ENCODE assay signal across 8 cellular contexts in genomic region chr19:7681336-7682174, GRCh38. TPM values are rescaled to one million over a fixed set of nuclear protein-coding genes. Genes with fewer than 3 reads are reported as not detected.
DNase-seq lines count a peak whose midpoint lies in the region; ATAC-seq and TF ChIP-seq lines count a peak whose summit lies in the region.

No MANE protein-coding gene starts in this region.

- H3K27me3 Mint-ChIP-seq in T-helper 17 cell = peaks cover 12% of the 10 kb centered on the region

- H3K4me1 ChIP-seq in right cardiac atrium (ENCODE audit: control insufficient read depth, insufficient read depth, low read length) (no peaks in the 10 kb centered on the region), urinary bladder (ENCODE audit: insufficient read depth) (no peaks in the 10 kb centered on the region)

- DNase-seq in GM10248 (ENCODE audit: extremely low spot score) (peak; percentile 87), T-helper 17 cell (peak; percentile 63 to 76 (median 68)), anterior cingulate cortex (lab: John Stamatoyannopoulos, UW) (peak in 54 of 58 donors; percentile 6 to 82 (median 48)), right cardiac atrium (peak; percentile 77 to 88 (median 88)), pulmonary artery endothelial cell (ENCODE audit: low read depth, low spot score) (peak; percentile 22), DMS79 (lab: John Stamatoyannopoulos, UW) (no peak)

- H3K27ac ChIP-seq in right cardiac atrium (ENCODE audit: low read length) (no peak overlapping the region), urinary bladder (ENCODE audit: low read depth) (no peak overlapping the region)

- no peaks in the 10 kb centered on the region for H3K27me3 ChIP-seq in right cardiac atrium (ENCODE audit: control insufficient read depth, insufficient read depth)

- H3K4me3 ChIP-seq in right cardiac atrium (ENCODE audit: low read length) (peak overlapping the region; percentile 92), urinary bladder (ENCODE audit: low read depth, low read length) (peak overlapping the region; percentile 95)

- H3K4me3 Mint-ChIP-seq in T-helper 17 cell = peak overlapping the region; percentile 95

- intact Hi-C loops in right cardiac atrium (cut with DNase I) = loop anchor here in 2 of 4 donors (2.0 to 10.0 kb wide), 4 partner anchors 27 to 327 kb away; no protein-coding TSS in a partner anchor

- TF ChIP-seq CTCF in GM10248 (IDR thresholded peaks at IDR 0.05; ENCODE audit: control extremely low read depth, extremely low read depth, low read depth, missing control alignments) = peak; percentile 71

- peak; percentile 9; the same call in 1 of the 2 replicates for TF ChIP-seq RAD21 in Ishikawa (IDR thresholded peaks at IDR 0.05; ENCODE audit: low read depth)

- H3K36me3 ChIP-seq in urinary bladder (ENCODE audit: insufficient read depth) = no peaks in the 10 kb centered on the region

- POLR2A ChIA-PET in GM10248 (lab: Yijun Ruan, JAX) = interaction anchor here (0.6 kb wide), 1 partner anchor 14 kb away, joined by 4 read pairs; no protein-coding TSS in a partner anchor

- ATAC-seq in T-helper 17 cell (peak; percentile 64), right cardiac atrium (peak; percentile 64 to 75)

- peaks cover 41% of the 10 kb centered on the region for H3K4me1 Mint-ChIP-seq in T-helper 17 cell

- WGBS in right cardiac atrium = 5% methylated on average over 43 of the region's 43 CpGs
- WGBS in urinary bladder = 4% methylated on average over 43 of the region's 43 CpGs

- H3K27ac Mint-ChIP-seq in T-helper 17 cell = peak overlapping the region; percentile 85

- H3K9me3 ChIP-seq in T-helper 17 cell (ENCODE audit: control insufficient read depth, low read length, poor library complexity, severe bottlenecking) (no peaks in the 10 kb centered on the region), right cardiac atrium (ENCODE audit: control insufficient read depth, low read length) (no peaks in the 10 kb centered on the region)

- H3K36me3 Mint-ChIP-seq in T-helper 17 cell (ENCODE audit: low read depth) = no peaks in the 10 kb centered on the region

- no peak for TF ChIP-seq EP300 in Ishikawa (IDR thresholded peaks at IDR 0.05; ENCODE audit: borderline replicate concordance)

- CTCF ChIA-PET in GM10248 (lab: Yijun Ruan, JAX) = interaction anchor here (0.6 to 2.2 kb wide), 64 partner anchors 8 to 579 kb away, joined by 3 to 47 read pairs (median 4); partner anchors contain the start of genes CD209, FCER2, PCP2 and PET100

TF ChIP-seq in Ishikawa, 13 proteins besides CTCF, POLR2A, EP300 and RAD21:
- TF ChIP-seq CEBPB (IDR thresholded peaks at IDR 0.05) = peak; percentile 85
- no peak for TF ChIP-seq TCF12 (IDR thresholded peaks at IDR 0.05; ENCODE audit: low read depth)
- no peak for TF ChIP-seq EGR1 (IDR thresholded peaks at IDR 0.05)

RNA-seq across cellular contexts. Expression of gene TRAPPC5, which starts 0.9 kb away (rescaled TPM):
- total RNA-seq in T-helper 17 cell = 10 to 100 TPM; 55.5 to 69.8 TPM
- 100 to 1,000 TPM in 1 of 4 donors, 10 to 100 TPM in 3; 94.8 to 121 (median 97.1) TPM for total RNA-seq in right cardiac atrium
- polyA plus RNA-seq in right cardiac atrium = 93.4 TPM
- 121 and 191 TPM in 2 replicates for total RNA-seq in pulmonary artery endothelial cell
- 21.6 TPM for total RNA-seq in urinary bladder
- 112 TPM for polyA plus RNA-seq in urinary bladder

RNA-seq across cellular contexts. Expression of gene MCEMP1, which starts 4.7 kb away (rescaled TPM):
- under 1 TPM; 0.52 to 0.68 TPM for total RNA-seq in T-helper 17 cell
- total RNA-seq in right cardiac atrium = under 1 TPM; 0.17 to 0.85 (median 0.47) TPM
- polyA plus RNA-seq in right cardiac atrium = 0.50 TPM
- not detected in 2 replicates for total RNA-seq in pulmonary artery endothelial cell
- total RNA-seq in urinary bladder = 0.26 TPM
- 1.1 TPM for polyA plus RNA-seq in urinary bladder

RNA-seq across cellular contexts. Expression of gene RETN, which starts 12.7 kb away (rescaled TPM):
- total RNA-seq in T-helper 17 cell = not detected
- 1 to 10 TPM in 1 of 4 donors, under 1 TPM in 2, not detected in 1; 0.49 to 1.7 (median 0.78) TPM for total RNA-seq in right cardiac atrium
- polyA plus RNA-seq in right cardiac atrium = 7.2 TPM
- not detected in 2 replicates for total RNA-seq in pulmonary artery endothelial cell
- total RNA-seq in urinary bladder = 2.3 TPM
- polyA plus RNA-seq in urinary bladder = 17.8 TPM

RNA-seq across cellular contexts. Expression of gene FCER2, which starts 20.4 kb away (rescaled TPM):
- total RNA-seq in T-helper 17 cell = 1 to 10 TPM in 1 of 2 donors, not detected in 1; 7.0 TPM
- not detected for total RNA-seq in right cardiac atrium
- 0.09 TPM for polyA plus RNA-seq in right cardiac atrium
- total RNA-seq in pulmonary artery endothelial cell = not detected in 2 replicates
- 0.21 TPM for total RNA-seq in urinary bladder
- 0.90 TPM for polyA plus RNA-seq in urinary bladder

RNA-seq across cellular contexts. Expression of gene STXBP2, which starts 44.6 kb away (rescaled TPM):
- total RNA-seq in T-helper 17 cell (100 to 1,000 TPM; 256 to 274 TPM), right cardiac atrium (10 to 100 TPM in 1 of 4 donors, 1 to 10 TPM in 3; 6.8 to 12.1 (median 9.2) TPM), pulmonary artery endothelial cell (29.5 and 30.9 TPM in 2 replicates), urinary bladder (9.9 TPM)
- polyA plus RNA-seq in right cardiac atrium (5.0 TPM), urinary bladder (25.3 TPM)
